Comparison of ENCODE assay signal across 8 cellular contexts in the genomic region with DNA sequence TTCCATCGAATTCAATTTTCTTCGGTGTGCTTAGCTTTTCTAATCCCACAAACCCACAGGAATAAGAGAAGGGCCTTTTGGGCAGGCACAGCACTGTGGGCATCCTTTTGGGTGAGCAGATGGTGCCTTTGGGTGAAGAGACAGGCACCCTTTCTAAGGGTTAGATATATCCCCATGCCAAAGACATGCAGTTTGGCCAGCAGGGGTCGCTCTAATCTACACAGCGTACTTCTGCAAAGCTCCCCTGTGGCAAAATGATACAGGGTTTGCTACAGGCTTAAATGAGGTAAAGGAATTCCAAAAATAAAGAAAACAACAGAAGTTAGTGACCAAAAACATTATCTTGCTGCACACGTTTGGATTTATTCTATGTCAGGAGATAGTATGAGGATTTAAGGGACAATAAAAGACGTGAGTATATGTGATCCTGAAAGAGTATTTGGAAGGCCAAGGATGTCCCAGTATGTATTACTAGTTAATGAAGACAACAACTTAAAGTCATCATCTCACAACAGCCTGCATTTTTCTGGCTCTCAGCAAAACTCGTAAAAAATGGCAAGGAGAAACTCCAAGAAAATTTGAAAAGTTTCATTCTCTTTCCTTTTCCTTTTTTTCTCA. TPM values are rescaled to one million over a fixed set of nuclear protein-coding genes. Genes with fewer than 3 reads are reported as not detected.
DNase-seq lines count a peak whose midpoint lies in the region; ATAC-seq and TF ChIP-seq lines count a peak whose summit lies in the region.

No MANE protein-coding gene starts in this region.

- no peaks in the 10 kb centered on the region for H3K36me3 ChIP-seq in ascending aorta

- TF ChIP-seq CTCF in 22Rv1 (IDR thresholded peaks at IDR 0.05), result peak; percentile 68
- TF ChIP-seq CTCF in ascending aorta (IDR thresholded peaks at IDR 0.05), result peak; percentile 3 to 54 (median 30)

- H3K4me3 ChIP-seq in ascending aorta, result no peak overlapping the region

- no peaks in the 10 kb centered on the region for H3K27me3 ChIP-seq in ascending aorta

- ATAC-seq in GM18498 (IDR thresholded peaks at IDR 0.05; ENCODE audit: unreplicated experiment) (peak; percentile 77), HG03378 (IDR thresholded peaks at IDR 0.05; ENCODE audit: unreplicated experiment) (peak; percentile 91)

- H3K4me1 ChIP-seq in ascending aorta, result no peaks in the 10 kb centered on the region

- intact Hi-C loops in ascending aorta (cut with DNase I), result no loop called here

- H3K27ac ChIP-seq in 22Rv1, result peak overlapping the region; percentile 65
- no peak overlapping the region for H3K27ac ChIP-seq in ascending aorta

- DNase-seq in SKM-1 treated with dmso at 0.1 percent for 144 hours (lab: John Stamatoyannopoulos, UW; ENCODE audit: unreplicated experiment), result peak; percentile 6
- DNase-seq in ascending aorta (ENCODE audit: low spot score in 2 of 2), result no peak
- peak; percentile 69 for DNase-seq in islet precursor cell
- peak; percentile 38 to 46 for DNase-seq in stimulated activated CD8-positive, alpha-beta memory T cell treated with anti-CD3 and anti-CD28 coated beads, Interleukin-2, amount 100 ng/mL, for 48 hours (ENCODE audit: low read depth in 2 of 2)
- no peak for DNase-seq in SHP77 treated with DMSO at 0.1 percent for 48 hours (lab: John Stamatoyannopoulos, UW)

- no peaks in the 10 kb centered on the region for H3K9me3 ChIP-seq in ascending aorta

RNA-seq across cellular contexts. Expression of gene PHEX, which starts 49.5 kb away (rescaled TPM):
- total RNA-seq in ascending aorta, result 0.96 TPM

Comparison
In these comparisons a context has a peak if more than half of its experiments do, and no peak if none do; other contexts are left out.
1. DNase-seq: peak in SKM-1 treated with dmso at 0.1 percent for 144 hours (single experiment), islet precursor cell (single experiment) and stimulated activated CD8-positive, alpha-beta memory T cell treated with anti-CD3 and anti-CD28 coated beads, Interleukin-2, amount 100 ng/mL, for 48 hours (2 of 2); none in ascending aorta (0 of 2) and SHP77 treated with DMSO at 0.1 percent for 48 hours (single experiment).